8 cellular contexts compared by ENCODE assay signal in genomic region chr13:50123515-50123861, GRCh38.
DNase-seq lines count a peak whose midpoint lies in the region; ATAC-seq, FAIRE-seq and TF ChIP-seq lines count a peak whose summit lies in the region.

No MANE protein-coding gene starts in this region.

- H3K27ac ChIP-seq in DOHH2 (ENCODE audit: low read depth, low read length) (peak overlapping the region; percentile 72), endothelial cell of umbilical vein (ENCODE audit: insufficient read depth, low read depth, low read length) (peak overlapping the region; percentile 93), pancreas (peak overlapping the region; percentile 98 to 100 (median 100))

- H3K9me3 ChIP-seq in DOHH2 (ENCODE audit: control insufficient read depth, insufficient read depth, low read length) (no peaks in the 10 kb centered on the region), endothelial cell of umbilical vein (replicated peaks; ENCODE audit: control insufficient read depth, insufficient read depth, low read length) (no peaks in the 10 kb centered on the region), pancreas (no peaks in the 10 kb centered on the region)

- dilution Hi-C loops in endothelial cell of umbilical vein (cut with MboI; ENCODE audit: extremely low pct_ligation_motif_present, low sequenced_read_pairs): no loop called here

- POLR2A ChIA-PET in endothelial cell of umbilical vein (lab: Charles Lee): no interaction called here

- intact Hi-C loops in endothelial cell of umbilical vein (cut with micrococcal nuclease): loop anchor here (5.0 to 10.0 kb wide), 3 partner anchors 146 to 561 kb away; partner anchors contain the start of gene KPNA3
- intact Hi-C loops in pancreas (cut with DNase I): no loop called here

- no peaks in the 10 kb centered on the region for H3K9me2 ChIP-seq in DOHH2 (replicated peaks; ENCODE audit: control insufficient read depth, low read length)

- peak overlapping the region; percentile 91 for H3K4me2 ChIP-seq in DOHH2 (ENCODE audit: low read length)
- H3K4me2 ChIP-seq in endothelial cell of umbilical vein (ENCODE audit: insufficient read depth, low read length): peak overlapping the region; percentile 97

- H3K4me3 ChIP-seq in DOHH2 (ENCODE audit: low read length) (peak overlapping the region; percentile 93), NB4 (ENCODE audit: low read depth, low read length) (peak overlapping the region; percentile 84), endothelial cell of umbilical vein (replicated peaks in 1 of 3; ENCODE audit: insufficient read depth in 1 of 3, low read depth in 1 of 3, low read length in 3 of 3) (peak overlapping the region; percentile 68 to 91 (median 75)), pancreas (peak overlapping the region; percentile 48 to 98 (median 90))

- peak overlapping the region; percentile 82 for H3K9ac ChIP-seq in endothelial cell of umbilical vein (replicated peaks; ENCODE audit: extremely low read depth, insufficient read depth, low read length)

- no peak for TF ChIP-seq POLR2A in NB4 (IDR thresholded peaks at IDR 0.05; ENCODE audit: extremely low read depth, insufficient read length)
- TF ChIP-seq POLR2A in endothelial cell of umbilical vein (IDR thresholded peaks at IDR 0.05; ENCODE audit: low read depth, low read length): no peak

- no TSS peak for BruUV-seq in endothelial cell of umbilical vein (replicated peaks; lab: Mats Ljungman, UMichigan)

- no peaks in the 10 kb centered on the region for H3K9me1 ChIP-seq in endothelial cell of umbilical vein (replicated peaks; ENCODE audit: control insufficient read depth, extremely low read depth, insufficient read depth, low read length)

- H3K36me3 ChIP-seq in DOHH2 (ENCODE audit: control insufficient read depth, low read length): peaks cover 45% of the 10 kb centered on the region
- H3K36me3 ChIP-seq in endothelial cell of umbilical vein (ENCODE audit: control insufficient read depth in 2 of 2, extremely low read depth in 1 of 2, insufficient read depth in 2 of 2, low read length in 2 of 2): no peaks in the 10 kb centered on the region
- no peaks in the 10 kb centered on the region for H3K36me3 ChIP-seq in pancreas

- 2 to 4% methylated on average over 13 of the region's 13 CpGs for WGBS in pancreas, 2 donors

- peaks cover 21% of the 10 kb centered on the region for H3F3A ChIP-seq in DOHH2 (ENCODE audit: control insufficient read depth, insufficient read depth)

- H3K27me3 ChIP-seq in DOHH2 (ENCODE audit: control insufficient read depth, low read length) (no peaks in the 10 kb centered on the region), endothelial cell of umbilical vein (ENCODE audit: control insufficient read depth in 2 of 2, insufficient read depth in 2 of 2, low read length in 2 of 2) (peaks cover under 1 to 2% of the 10 kb centered on the region in 2 experiments), pancreas (peaks cover 0 to 8% (median 1%) of the 10 kb centered on the region in 4 donors)

- ATAC-seq in pancreas (no peak), HG03139 (IDR thresholded peaks at IDR 0.05; ENCODE audit: unreplicated experiment) (no peak), GM21717 (IDR thresholded peaks at IDR 0.05; ENCODE audit: unreplicated experiment) (no peak), GM19463 (IDR thresholded peaks at IDR 0.05; ENCODE audit: unreplicated experiment) (no peak)

- H2AFZ ChIP-seq in endothelial cell of umbilical vein (ENCODE audit: low read depth, low read length): peak overlapping the region; percentile 79

- FAIRE-seq in endothelial cell of umbilical vein (lab: Jason Lieb, UNC) (no peak), pancreas (lab: Jason Lieb, UNC) (no peak)

- CTCF ChIA-PET in endothelial cell of umbilical vein (lab: Charles Lee): interaction anchor here (0.6 to 6.8 kb wide), 8 partner anchors 15 to 788 kb away, joined by 3 to 58 read pairs (median 4); partner anchors contain the start of gene TRIM13

- DNase-seq in NB4 (ENCODE audit: low read depth) (no peak), endothelial cell of umbilical vein (ENCODE audit: low read depth, low spot score) (no peak), pancreas (no peak), NCI-H526 treated with DMSO at 0.1 percent for 48 hours (lab: John Stamatoyannopoulos, UW) (no peak)

- TF ChIP-seq CTCF in DOHH2 (IDR thresholded peaks at IDR 0.05; ENCODE audit: low read depth, low read length, poor library complexity, severe bottlenecking) (no peak), NB4 (IDR thresholded peaks at IDR 0.05; ENCODE audit: low read depth, low read length) (no peak), endothelial cell of umbilical vein (IDR thresholded peaks at IDR 0.05; ENCODE audit: extremely low read depth in 1 of 2, insufficient read depth in 1 of 2, low read depth in 1 of 2, low read length in 2 of 2) (no peak), pancreas (IDR thresholded peaks at IDR 0.05) (no peak)

- H4K20me1 ChIP-seq in DOHH2 (ENCODE audit: control insufficient read depth, insufficient read depth, low read depth, low read length) (peaks cover 18% of the 10 kb centered on the region), endothelial cell of umbilical vein (replicated peaks; ENCODE audit: control insufficient read depth, extremely low read depth, insufficient read depth, low read length) (no peaks in the 10 kb centered on the region)

- H3K79me2 ChIP-seq in DOHH2 (ENCODE audit: control insufficient read depth, low read length) (peaks cover 85% of the 10 kb centered on the region), endothelial cell of umbilical vein (ENCODE audit: control insufficient read depth, insufficient read depth, low read length) (no peaks in the 10 kb centered on the region)

- peaks cover 49% of the 10 kb centered on the region for H3K4me1 ChIP-seq in DOHH2 (ENCODE audit: control insufficient read depth, low read length)
- peaks cover 8% of the 10 kb centered on the region for H3K4me1 ChIP-seq in endothelial cell of umbilical vein (ENCODE audit: control insufficient read depth, extremely low read depth, insufficient read depth, low read length)
- H3K4me1 ChIP-seq in pancreas: peaks cover 12 to 15% (median 15%) of the 10 kb centered on the region in 3 donors

TF ChIP-seq in endothelial cell of umbilical vein, 7 proteins besides CTCF, POLR2A, EP300 and RAD21:
- TF ChIP-seq JUN (IDR thresholded peaks at IDR 0.05; ENCODE audit: borderline replicate concordance, insufficient read depth, insufficient read length, low read depth): no peak
- TF ChIP-seq MYC (IDR thresholded peaks at IDR 0.05; ENCODE audit: low read depth, low read length): no peak
- TF ChIP-seq FOS (IDR thresholded peaks at IDR 0.05; ENCODE audit: borderline replicate concordance, insufficient read depth, low read length): no peak
- TF ChIP-seq GATA2 (IDR thresholded peaks at IDR 0.05; ENCODE audit: insufficient read depth, insufficient read length, low read depth, low read length): no peak
- no peak for TF ChIP-seq POLR2AphosphoS5 (IDR thresholded peaks at IDR 0.05; ENCODE audit: insufficient read depth, low read depth, low read length)
- TF ChIP-seq, protein P1, sequence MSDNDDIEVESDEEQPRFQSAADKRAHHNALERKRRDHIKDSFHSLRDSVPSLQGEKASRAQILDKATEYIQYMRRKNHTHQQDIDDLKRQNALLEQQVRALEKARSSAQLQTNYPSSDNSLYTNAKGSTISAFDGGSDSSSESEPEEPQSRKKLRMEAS (IDR thresholded peaks at IDR 0.05; ENCODE audit: insufficient read depth, insufficient read length): no peak
- no peak for TF ChIP-seq EZH2 (IDR thresholded peaks at IDR 0.05; ENCODE audit: borderline replicate concordance, low read depth, low read length, severe bottlenecking)
